In genomic region chr1:26094677-26095383, GRCh38 we compare ENCODE assay signal across 1 cellular context.
TF ChIP-seq lines count a peak whose summit lies in the region.

No MANE protein-coding gene starts in this region.

TF ChIP-seq in H1, 55 proteins besides CTCF, POLR2A, EP300 and RAD21:
- TF ChIP-seq USF2 (IDR thresholded peaks at IDR 0.05; ENCODE audit: low read length) (peak; percentile 11; the same call in 1 of the 2 replicates), TBP (IDR thresholded peaks at IDR 0.05; ENCODE audit: low read depth, low read length) (peak; percentile 36; the same call in 1 of the 2 replicates), MAX (IDR thresholded peaks at IDR 0.05) (peak; percentile 52; the same call in 1 of the 2 replicates), SAP30 (IDR thresholded peaks at IDR 0.05; ENCODE audit: insufficient read depth, insufficient replicate concordance, low read length) (no peak), TCF12 (IDR thresholded peaks at IDR 0.05; ENCODE audit: low read depth, low read length) (0 out of 2 replicates have a peak, but pooled peaks have one; percentile 18)
